Comparison of ENCODE assay signal across 1 cellular context in the genomic region with DNA sequence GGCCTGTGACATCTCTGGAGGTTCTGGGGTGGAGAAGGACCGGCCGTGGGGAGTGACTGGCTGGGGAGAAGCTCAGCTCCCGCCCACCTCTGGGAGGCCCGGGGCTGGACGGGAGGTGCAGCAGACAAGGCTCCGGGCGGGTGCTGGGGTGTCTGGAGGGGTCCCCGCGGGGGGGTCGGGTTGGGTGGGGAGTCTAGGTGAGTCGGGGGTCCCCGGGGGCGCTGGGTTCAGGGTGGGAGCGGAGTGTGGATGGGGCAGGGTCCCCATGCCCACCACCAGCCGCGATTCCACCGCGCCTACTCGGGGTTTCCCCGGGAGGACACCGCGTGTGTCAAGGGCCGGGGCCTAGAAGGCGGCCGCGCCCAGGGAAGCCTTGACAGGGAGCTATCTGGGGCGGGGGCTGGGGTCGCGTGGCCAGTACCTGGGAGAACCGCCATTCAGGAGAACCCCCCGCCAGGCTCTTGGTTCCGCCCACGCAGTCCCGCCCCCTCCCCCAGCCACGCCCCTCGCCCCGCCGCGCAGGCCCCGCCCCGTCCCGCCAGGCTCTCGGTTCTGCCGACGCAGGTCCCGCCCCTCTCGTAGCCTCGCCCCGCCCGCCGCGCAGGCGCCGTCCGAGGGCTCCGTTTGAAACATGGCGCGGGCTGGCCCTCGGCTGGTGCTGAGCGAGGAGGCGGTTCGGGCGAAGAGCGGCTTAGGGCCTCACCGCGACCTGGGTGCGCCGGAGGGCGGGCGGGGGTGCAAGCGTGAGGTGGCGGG.
A peak's percentile ranks its signal among the peaks of the same experiment; 100 is the strongest.
TF ChIP-seq lines count a peak whose summit lies in the region.

A gene with protein sequence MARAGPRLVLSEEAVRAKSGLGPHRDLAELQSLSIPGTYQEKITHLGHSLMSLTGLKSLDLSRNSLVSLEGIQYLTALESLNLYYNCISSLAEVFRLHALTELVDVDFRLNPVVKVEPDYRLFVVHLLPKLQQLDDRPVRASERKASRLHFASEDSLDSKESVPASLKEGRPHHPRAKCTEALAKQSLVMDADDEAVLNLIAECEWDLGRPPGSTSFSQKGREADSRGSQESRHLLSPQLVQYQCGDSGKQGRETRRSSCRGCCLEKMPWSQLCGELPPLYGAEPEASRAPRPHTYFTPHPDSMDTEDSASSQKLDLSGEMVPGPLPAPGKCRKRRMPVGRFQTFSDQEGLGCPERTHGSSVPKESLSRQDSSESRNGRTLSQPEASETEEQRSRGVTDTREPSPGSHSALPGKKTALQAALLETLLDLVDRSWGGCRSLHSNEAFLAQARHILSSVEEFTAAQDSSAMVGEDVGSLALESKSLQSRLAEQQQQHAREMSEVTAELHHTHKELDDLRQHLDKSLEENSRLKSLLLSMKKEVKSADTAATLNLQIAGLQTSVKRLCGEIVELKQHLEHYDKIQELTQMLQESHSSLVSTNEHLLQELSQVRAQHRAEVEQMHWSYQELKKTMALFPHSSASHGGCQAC (plus strand): TSS at position 610 of the 756 bp plus-strand sequence. CDS start 22 bp downstream, at position 632.

TF ChIP-seq in H1, 55 proteins besides CTCF, POLR2A, EP300 and RAD21:
- TF ChIP-seq JUND (IDR thresholded peaks at IDR 0.05; ENCODE audit: low read length) (no peak), CBX5 (IDR thresholded peaks at IDR 0.05; ENCODE audit: low read depth, low read length) (no peak), MAX (IDR thresholded peaks at IDR 0.05) (peak; percentile 40; the same call in 1 of the 2 replicates), YY1 (IDR thresholded peaks at IDR 0.05; ENCODE audit: low read depth, low read length) (peak; percentile 84), SIN3A (conservative IDR thresholded peaks at IDR 0.05 in 1 of 2, IDR thresholded peaks at IDR 0.05 in 1 of 2; ENCODE audit: low read depth in 1 of 2, low read length in 2 of 2) (peak in 1 of 2 experiments; percentile 39; a peak in 1 of 4 replicates), TAF7 (optimal IDR thresholded peaks at IDR 0.05; ENCODE audit: borderline replicate concordance, low read depth, low read length) (peak; percentile 40), TAF1 (IDR thresholded peaks at IDR 0.05; ENCODE audit: low read depth, low read length) (peak; percentile 82), POLR2AphosphoS5 (IDR thresholded peaks at IDR 0.05; ENCODE audit: low read depth, low read length) (peak; percentile 71; the same call in 1 of the 2 replicates), NRF1 (IDR thresholded peaks at IDR 0.05; ENCODE audit: low read depth, low read length) (peak; percentile 45; the same call in 1 of the 2 replicates), CREB1 (IDR thresholded peaks at IDR 0.05) (no peak), EGR1 (IDR thresholded peaks at IDR 0.05; ENCODE audit: borderline replicate concordance, low read depth, low read length) (peak; percentile 88)
TF ChIP-seq in H1: peak in this region for 8.
